In the genomic region with DNA sequence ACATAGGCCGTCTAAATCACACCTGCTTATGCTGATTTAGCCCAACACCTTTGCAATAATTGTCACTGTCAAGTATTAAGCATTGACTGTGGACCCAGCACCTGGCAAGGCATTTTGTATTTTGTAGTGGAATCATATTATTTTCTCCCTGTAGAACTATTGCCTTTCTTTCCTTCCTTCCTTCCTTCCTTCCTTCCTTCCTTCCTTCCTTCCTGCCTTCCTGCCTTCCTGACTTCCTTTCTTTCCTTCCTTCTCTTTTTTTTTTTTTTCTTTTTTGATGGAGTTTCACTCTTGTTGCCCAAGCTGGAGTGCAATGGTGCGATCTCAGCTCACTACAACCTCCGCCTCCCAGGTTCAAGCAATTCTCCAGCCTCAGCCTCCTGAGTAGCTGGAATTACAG, we compare ENCODE assay signal across 10 cellular contexts. TPM values are rescaled to one million over a fixed set of nuclear protein-coding genes. Genes with fewer than 3 reads are reported as not detected.
DNase-seq lines count a peak whose midpoint lies in the region; ATAC-seq and TF ChIP-seq lines count a peak whose summit lies in the region.
"Not testable (repeated sequence)": the region's sequence is repeated elsewhere in the genome, so short reads cannot be mapped to it uniquely, and the experiment has no call there.
"Had no signal": no experiment of that assay in that cellular context is flagged by ENCODE, and none has a peak within 500 bp of the region (broad histone marks: within the 10 kb centered on the region; RNA-seq: fewer than 3 reads in every experiment).

No MANE protein-coding gene starts in this region.

- not testable (repeated sequence) for H3K4me3 ChIP-seq in A673 (ENCODE audit: low read depth, low read length, poor library complexity, severe bottlenecking); GM23338; HEK293 (ENCODE audit: low read depth, low read length); ectodermal cell (ENCODE audit: insufficient read depth, low read depth, low read length); endodermal cell (ENCODE audit: low read length); left ventricle myocardium inferior
- peak overlapping the region; percentile 3 for H3K4me3 ChIP-seq in neural progenitor cell

- not testable (repeated sequence) for H3K36me3 ChIP-seq in A673 (ENCODE audit: insufficient read depth, low read length, poor library complexity, severe bottlenecking); GM23338 (ENCODE audit: insufficient read depth); HEK293 (ENCODE audit: control insufficient read depth in 2 of 2, insufficient read depth in 1 of 2, low read length in 2 of 2); ectodermal cell (ENCODE audit: control insufficient read depth, insufficient read depth, low read length); endodermal cell (ENCODE audit: control insufficient read depth, insufficient read depth, low read length); left ventricle myocardium inferior; neural progenitor cell

- peaks cover 66% of the 10 kb centered on the region for H3K4me1 ChIP-seq in A673 (ENCODE audit: insufficient read depth, low read length, poor library complexity, severe bottlenecking)
- peaks cover 94% of the 10 kb centered on the region for H3K4me1 ChIP-seq in GM23338 (ENCODE audit: insufficient read depth)
- peaks cover 14% of the 10 kb centered on the region for H3K4me1 ChIP-seq in HEK293 (ENCODE audit: control insufficient read depth, insufficient read depth, low read length)
- H3K4me1 ChIP-seq in ectodermal cell (ENCODE audit: control insufficient read depth, insufficient read depth, low read length), result peaks cover 75% of the 10 kb centered on the region
- H3K4me1 ChIP-seq in endodermal cell (ENCODE audit: control insufficient read depth, insufficient read depth, low read length), result peaks cover 43% of the 10 kb centered on the region
- peaks cover 72% of the 10 kb centered on the region for H3K4me1 ChIP-seq in left ventricle myocardium inferior
- H3K4me1 ChIP-seq in neural progenitor cell, result peaks cover 89% of the 10 kb centered on the region

- peak overlapping the region; percentile 29; the same call in 1 of the 3 replicates for H3K4me3 Mint-ChIP-seq in GM23338
- H3K4me3 Mint-ChIP-seq in endodermal cell, result peak overlapping the region; percentile 6
- not testable (repeated sequence) for H3K4me3 Mint-ChIP-seq in neural progenitor cell

- H3K27ac Mint-ChIP-seq in GM23338 (peak overlapping the region; percentile 70), endodermal cell (peak overlapping the region; percentile 33)
- not testable (repeated sequence) for H3K27ac Mint-ChIP-seq in neural progenitor cell

- intact Hi-C loops in A673 (cut with micrococcal nuclease; ENCODE audit: unreplicated experiment), result loop anchor here (5.0 to 10.0 kb wide), 2 partner anchors 575 to 862 kb away; no protein-coding TSS in a partner anchor
- intact Hi-C loops in left ventricle myocardium inferior (cut with micrococcal nuclease), result not testable (repeated sequence)

- H3F3A ChIP-seq in GM23338 (replicated peaks; ENCODE audit: low read depth) (peaks cover 24% of the 10 kb centered on the region), neural progenitor cell (ENCODE audit: low read depth) (peaks cover 63% of the 10 kb centered on the region)

- ATAC-seq in GM23338, result not testable (repeated sequence)

- not testable (repeated sequence) for H3K9ac ChIP-seq in endodermal cell (ENCODE audit: extremely low read depth, low read length, poor library complexity, severe bottlenecking); neural progenitor cell

- H3K27ac ChIP-seq in A673 (ENCODE audit: low read depth, low read length, poor library complexity, severe bottlenecking) (peak overlapping the region; percentile 69), GM23338 (ENCODE audit: low read depth) (0 out of 2 replicates have a peak overlapping the region, but pooled peaks have one; percentile 60), VCaP (peak overlapping the region; percentile 56), ectodermal cell (ENCODE audit: insufficient read depth, low read depth, low read length, poor library complexity, severe bottlenecking) (peak overlapping the region; percentile 12), left ventricle myocardium inferior (replicated peaks) (peak overlapping the region; percentile 27), neural progenitor cell (peak overlapping the region; percentile 85)
- not testable (repeated sequence) for H3K27ac ChIP-seq in HEK293 (ENCODE audit: extremely low read depth, low read depth, low read length); endodermal cell (ENCODE audit: low read depth, low read length)

- H3K4me2 ChIP-seq in GM23338 (peak overlapping the region; percentile 46; the same call in 1 of the 2 replicates), neural progenitor cell (peak overlapping the region; percentile 70)

- not testable (repeated sequence) for H3K9me3 ChIP-seq in A673 (ENCODE audit: low read depth, low read length, poor library complexity, severe bottlenecking); HEK293 (ENCODE audit: control insufficient read depth, insufficient read depth, low read depth, low read length); ectodermal cell (ENCODE audit: control insufficient read depth, low read length); endodermal cell (ENCODE audit: control insufficient read depth, low read length); left ventricle myocardium inferior (replicated peaks); neural progenitor cell (ENCODE audit: low read depth)

- not testable (repeated sequence) for H3K9me2 ChIP-seq in GM23338 (ENCODE audit: insufficient read depth)

- peaks cover 93% of the 10 kb centered on the region for H3K4me1 Mint-ChIP-seq in GM23338
- peaks cover 82% of the 10 kb centered on the region for H3K4me1 Mint-ChIP-seq in endodermal cell
- peaks cover 67% of the 10 kb centered on the region for H3K4me1 Mint-ChIP-seq in neural progenitor cell

- H3K36me3 Mint-ChIP-seq in GM23338 (ENCODE audit: low read depth), result peaks cover 18% of the 10 kb centered on the region
- not testable (repeated sequence) for H3K36me3 Mint-ChIP-seq in endodermal cell (ENCODE audit: low read depth); neural progenitor cell

- CTCF ChIA-PET in A673 (lab: Charles Lee), result not testable (repeated sequence)
- CTCF ChIA-PET in HEK293 (lab: Yijun Ruan, JAX), result interaction anchor here (3.0 kb wide), 1 partner anchor 9 kb away, joined by 7 read pairs; no protein-coding TSS in a partner anchor

- H3K9me3 Mint-ChIP-seq in GM23338, endodermal cell, neural progenitor cell: not testable (repeated sequence)

- POLR2A ChIA-PET in A673 (lab: Charles Lee; ENCODE audit: low non-redundant PET); HEK293 (lab: Yijun Ruan, JAX): not testable (repeated sequence)

- peak; percentile 54 for DNase-seq in A673 (ENCODE audit: low spot score)
- DNase-seq in GM23338 (ENCODE audit: low spot score); endodermal cell; left ventricle myocardium inferior; neural progenitor cell (ENCODE audit: low spot score): not testable (repeated sequence)

- 90 to 91% methylated on average over 3 of the region's 3 CpGs for WGBS in ectodermal cell, 2 experiments
- 83 to 89% methylated on average over 3 of the region's 3 CpGs for WGBS in endodermal cell (ENCODE audit: insufficient coverage in 1 of 2, insufficient read length in 1 of 2), 2 experiments

- not testable (repeated sequence) for TF ChIP-seq CTCF in A673 (conservative IDR thresholded peaks at IDR 0.05; ENCODE audit: low read depth, low read length); GM23338 (conservative IDR thresholded peaks at IDR 0.05; ENCODE audit: low read depth in 2 of 2); HEK293 (tag by site-specific recombination; IDR thresholded peaks at IDR 0.05); VCaP (conservative IDR thresholded peaks at IDR 0.05); endodermal cell (conservative IDR thresholded peaks at IDR 0.05); left ventricle myocardium inferior (IDR thresholded peaks at IDR 0.05; ENCODE audit: borderline replicate concordance); neural progenitor cell (IDR thresholded peaks at IDR 0.05)

- H4K20me1 ChIP-seq in GM23338 (replicated peaks; ENCODE audit: insufficient read depth), result not testable (repeated sequence)
- H4K20me1 ChIP-seq in neural progenitor cell (ENCODE audit: low read depth), result peaks cover 67% of the 10 kb centered on the region

- not testable (repeated sequence) for H3K27me3 ChIP-seq in A673 (replicated peaks; ENCODE audit: insufficient read depth, low read depth, low read length, poor library complexity); GM23338 (ENCODE audit: insufficient read depth); ectodermal cell (ENCODE audit: control insufficient read depth, insufficient read depth, low read length, poor library complexity, severe bottlenecking); endodermal cell (ENCODE audit: control insufficient read depth, insufficient read depth, low read length, poor library complexity, severe bottlenecking); left ventricle myocardium inferior (ENCODE audit: low read depth); neural progenitor cell

- BruUV-seq in A673 (replicated peaks; lab: Mats Ljungman, UMichigan), result not testable (repeated sequence)

- peaks cover 92% of the 10 kb centered on the region for H3K79me2 ChIP-seq in GM23338 (replicated peaks; ENCODE audit: insufficient read depth)
- peaks cover 100% of the 10 kb centered on the region for H3K79me2 ChIP-seq in neural progenitor cell (ENCODE audit: low read depth)

- peaks cover 13% of the 10 kb centered on the region for H3K27me3 Mint-ChIP-seq in GM23338 (ENCODE audit: insufficient read depth, low read depth, poor library complexity)
- H3K27me3 Mint-ChIP-seq in endodermal cell (ENCODE audit: insufficient read depth); neural progenitor cell (ENCODE audit: insufficient read depth, low read depth): not testable (repeated sequence)

- not testable (repeated sequence) for H2AFZ ChIP-seq in GM23338; neural progenitor cell (replicated peaks)

RNA-seq across cellular contexts. Expression of a gene that starts 13.5 kb away (rescaled TPM):
- total RNA-seq in A673 (2021), result 7.4 and 8.3 TPM in 2 replicates
- total RNA-seq in GM23338 (2014; rRNA removed; shearing (Covaris generic)), result 94.3 and 96.0 TPM in 2 replicates
- polyA plus RNA-seq in GM23338 (2016; fragmentation: Nextera tagmentation; extraction: Ambion mirVana), result 53.8 and 59.7 TPM in 2 replicates
- 84.0 TPM for polyA plus RNA-seq in ectodermal cell (2013, experiment 1 of 4)
- 100 TPM for polyA plus RNA-seq in ectodermal cell (2013, experiment 2 of 4)
- 62.0 TPM for polyA plus RNA-seq in ectodermal cell (2013, experiment 3 of 4)
- polyA plus RNA-seq in ectodermal cell (2013, experiment 4 of 4), result 71.9 TPM
- 10 to 100 TPM; 77.4 to 77.9 TPM for total RNA-seq in endodermal cell
- polyA plus RNA-seq in endodermal cell (2013, experiment 1 of 2), result 28.6 TPM
- 27.2 TPM for polyA plus RNA-seq in endodermal cell (2013, experiment 2 of 2)
- 14.0 TPM for total RNA-seq in left ventricle myocardium inferior
- 30.3 and 32.0 TPM in 2 replicates for total RNA-seq in neural progenitor cell (ENCODE audit: low replicate concordance)
- total RNA-seq: CD4-positive, alpha-beta T cell; CD8-positive, alpha-beta T cell had no signal
